ENCODE assay signal across 13 cellular contexts in genomic region chr4:39565925-39566630, GRCh38.
DNase-seq lines count a peak whose midpoint lies in the region; ATAC-seq and TF ChIP-seq lines count a peak whose summit lies in the region.
"Had no signal": no experiment of that assay in that cellular context is flagged by ENCODE, and none has a peak within 500 bp of the region (broad histone marks: within the 10 kb centered on the region; RNA-seq: fewer than 3 reads in every experiment).

No MANE protein-coding gene starts in this region.

- CTCF ChIA-PET in RWPE1 (lab: Yijun Ruan, JAX), result no interaction called here

- DNase-seq in EL (peak; percentile 92), RWPE1 (ENCODE audit: low spot score) (peak; percentile 55), fibroblast of mammary gland (ENCODE audit: low read depth) (peak; percentile 94), retinal pigment epithelial cell (ENCODE audit: low read depth) (peak; percentile 21)
- DNase-seq in stimulated activated naive CD4-positive, alpha-beta T cell treated with Interleukin-2 at 50 U/mL for 16 hours (lab: John Stamatoyannopoulos, UW), result no peak
- DNase-seq in activated effector memory CD4-positive, alpha-beta T cell treated with anti-CD3 and anti-CD28 coated beads, Interleukin-2, amount 50 U/mL, for 16 hours, result no peak
- no peak for DNase-seq in activated CD4-positive, alpha-beta T cell treated with anti-CD3 and anti-CD28 coated beads, Interleukin-2, amount 50 U/mL, for 1 hour
- DNase-seq: activated CD4-positive, alpha-beta T cell treated with anti-CD3 and anti-CD28 coated beads for 1 hour; activated effector memory CD4-positive, alpha-beta T cell treated with Interleukin-2 at 50 U/mL for 16 hours; natural killer cell had no signal

- peak overlapping the region; percentile 34; the same call in 1 of the 2 replicates for H3K27ac ChIP-seq in RWPE1
- H3K27ac ChIP-seq: coronary artery had no signal

- TF ChIP-seq CTCF in RWPE1 (conservative IDR thresholded peaks at IDR 0.05; ENCODE audit: low read depth) (no peak), fibroblast of mammary gland (conservative IDR thresholded peaks at IDR 0.05; ENCODE audit: control insufficient read depth, insufficient read depth, low read depth, low read length) (no peak), retinal pigment epithelial cell (conservative IDR thresholded peaks at IDR 0.05; ENCODE audit: low read depth, low read length) (no peak)

- H3K4me3 ChIP-seq in fibroblast of mammary gland (ENCODE audit: control insufficient read depth, low read depth, low read length) (no peak overlapping the region), retinal pigment epithelial cell (ENCODE audit: low read length) (no peak overlapping the region)
- H3K4me3 ChIP-seq: coronary artery had no signal

- POLR2A ChIA-PET in RWPE1 (lab: Yijun Ruan, JAX; ENCODE audit: low non-redundant PET), result no interaction called here

- no peak for ATAC-seq in GM21423 (IDR thresholded peaks at IDR 0.05; ENCODE audit: unreplicated experiment)
- ATAC-seq: natural killer cell; stimulated activated memory B cell treated with anti-CD40 and anti-IgM and Interleukin-4, amounts not matched to agents 10 μg/mL and 1 μg/mL and 100 μg/mL, for 72 hours had no signal

Comparison
In these comparisons a context has a peak if more than half of its experiments do, and no peak if none do; other contexts are left out.
1. DNase-seq: peak in EL (single experiment), RWPE1 (single experiment), fibroblast of mammary gland (single experiment) and retinal pigment epithelial cell (single experiment); none in stimulated activated naive CD4-positive, alpha-beta T cell treated with Interleukin-2 at 50 U/mL for 16 hours (single experiment), activated effector memory CD4-positive, alpha-beta T cell treated with anti-CD3 and anti-CD28 coated beads, Interleukin-2, amount 50 U/mL, for 16 hours (single experiment) and activated CD4-positive, alpha-beta T cell treated with anti-CD3 and anti-CD28 coated beads, Interleukin-2, amount 50 U/mL, for 1 hour (single experiment).